ENCODE assay signal across 22 cellular contexts in genomic region chr13:59621791-59622190, GRCh38.
"Had no signal": no experiment of that assay in that cellular context is flagged by ENCODE, and none has a peak within 500 bp of the region (broad histone marks: within the 10 kb centered on the region; RNA-seq: fewer than 3 reads in every experiment).

No MANE protein-coding gene starts in this region.

- H3K4me3 ChIP-seq: adrenal gland, SJSA1 had no signal

- DNase-seq: activated CD4-positive, alpha-beta T cell treated with anti-CD3 and anti-CD28 coated beads for 36 hours; activated CD8-positive, alpha-beta memory T cell treated with anti-CD3 and anti-CD28 coated beads, Interleukin-2, amount 50 U/mL, for 48 hours; activated CD8-positive, alpha-beta T cell treated with anti-CD3 and anti-CD28 coated beads, Interleukin-2, amount 10 ng/mL, durations not matched to agents 7 days and 5 days; activated naive CD4-positive, alpha-beta T cell treated with anti-CD3 and anti-CD28 coated beads, Interleukin-2, amount 50 U/mL, for 16 hours; activated naive CD8-positive, alpha-beta T cell treated with anti-CD3 and anti-CD28 coated beads, Interleukin-2, amount 10 ng/mL, durations not matched to agents 7 days and 5 days; activated T-cell treated with anti-CD3 and anti-CD28 coated beads, Interleukin-2, amount 50 U/mL, for 1 hour; adrenal gland; anterior cingulate cortex; cerebellar nuclear complex; NCI-H1048; NCI-H146; NCI-H187 treated with DMSO at 0.1 percent for 48 hours; NCI-H2171; NCI-H345; NCI-H510A treated with DMSO at 0.1 percent for 48 hours; NCI-H69; NK-92 treated with Interleukin-12 subunit alpha and Interleukin-12 subunit beta, amount 100 ng/mL, for 24 hours; RPMI8226; WERI-Rb-1 had no signal

- H3K4me3 Mint-ChIP-seq: activated CD4-positive, alpha-beta T cell treated with anti-CD3 and anti-CD28 coated beads for 36 hours; activated CD8-positive, alpha-beta T cell treated with anti-CD3 and anti-CD28 coated beads, Interleukin-2, amount 10 ng/mL, durations not matched to agents 7 days and 5 days; activated naive CD8-positive, alpha-beta T cell treated with anti-CD3 and anti-CD28 coated beads, Interleukin-2, amount 10 ng/mL, durations not matched to agents 7 days and 5 days; dendritic cell treated with granulocyte-macrophage colony-stimulating factor and Interleukin-4, amounts not matched to agents 40 ng/mL and 50 ng/mL, for 4 days; T-helper 1 cell treated with Interleukin-12 subunit alpha and Interleukin-12 subunit beta and Interleukin-4 antibody, amounts not matched to agents 30 μg/mL and 1 μg/mL, for 36 hours had no signal

- H3K27me3 Mint-ChIP-seq: dendritic cell treated with granulocyte-macrophage colony-stimulating factor and Interleukin-4, amounts not matched to agents 40 ng/mL and 50 ng/mL, for 4 days had no signal

- H3K4me1 ChIP-seq: adrenal gland, SJSA1 had no signal

- H3K27me3 ChIP-seq: adrenal gland, SJSA1 had no signal

- H3K9me3 ChIP-seq: SJSA1 had no signal

- H3K4me1 Mint-ChIP-seq: activated CD4-positive, alpha-beta T cell treated with anti-CD3 and anti-CD28 coated beads for 36 hours; activated naive CD8-positive, alpha-beta T cell treated with anti-CD3 and anti-CD28 coated beads, Interleukin-2, amount 10 ng/mL, durations not matched to agents 7 days and 5 days had no signal

- H3K36me3 ChIP-seq: adrenal gland, SJSA1, WERI-Rb-1 had no signal

- H3K27ac Mint-ChIP-seq: activated CD4-positive, alpha-beta T cell treated with anti-CD3 and anti-CD28 coated beads for 36 hours; activated CD8-positive, alpha-beta T cell treated with anti-CD3 and anti-CD28 coated beads, Interleukin-2, amount 10 ng/mL, durations not matched to agents 7 days and 5 days; activated naive CD8-positive, alpha-beta T cell treated with anti-CD3 and anti-CD28 coated beads, Interleukin-2, amount 10 ng/mL, durations not matched to agents 7 days and 5 days; dendritic cell treated with granulocyte-macrophage colony-stimulating factor and Interleukin-4, amounts not matched to agents 40 ng/mL and 50 ng/mL, for 4 days; T-helper 1 cell treated with Interleukin-12 subunit alpha and Interleukin-12 subunit beta and Interleukin-4 antibody, amounts not matched to agents 30 μg/mL and 1 μg/mL, for 36 hours had no signal
